24 cellular contexts compared by ENCODE assay signal in the genomic region with DNA sequence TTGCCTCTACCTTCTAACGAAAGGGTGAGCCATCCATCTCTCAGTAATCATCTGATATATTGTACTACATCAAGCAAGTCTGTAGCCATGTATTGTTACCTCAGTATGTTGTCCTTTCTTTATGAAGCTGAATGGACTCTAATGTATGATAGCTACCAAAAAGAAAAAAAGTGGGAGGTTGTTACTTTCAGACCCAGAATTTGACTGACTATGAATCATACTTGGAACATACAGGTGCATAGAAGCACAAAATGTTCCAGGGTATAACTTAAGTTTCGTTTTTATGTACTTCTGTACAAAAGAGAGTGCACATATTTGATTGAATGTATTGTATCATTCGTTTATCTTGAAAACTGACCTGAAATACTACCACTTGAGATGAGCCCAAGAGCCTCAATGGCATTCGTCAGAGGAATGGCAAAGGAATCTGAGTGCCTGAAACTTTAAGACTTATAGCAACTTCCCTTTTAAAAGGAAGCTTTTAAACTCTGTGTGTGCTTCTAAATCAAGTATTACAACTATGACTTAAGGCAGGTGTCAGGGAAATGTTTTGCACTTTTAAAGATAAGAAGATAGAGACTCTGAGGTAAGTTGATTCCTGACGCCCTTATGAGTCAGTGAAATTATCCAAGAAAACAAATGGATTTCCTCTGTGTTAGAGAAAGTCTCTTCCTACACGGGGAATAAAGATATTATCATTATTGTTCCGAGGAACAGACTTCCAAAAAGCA.
"Had no signal": no experiment of that assay in that cellular context is flagged by ENCODE, and none has a peak within 500 bp of the region (broad histone marks: within the 10 kb centered on the region; RNA-seq: fewer than 3 reads in every experiment).

No MANE protein-coding gene starts in this region.

- H3K4me1 ChIP-seq: adrenal gland, SJCRH30 had no signal

- H3K36me3 ChIP-seq: adrenal gland, brain microvascular endothelial cell, cardiac muscle cell, SJCRH30 had no signal

- H3K4me2 ChIP-seq: KMS-11 had no signal

- DNase-seq: activated CD4-positive, alpha-beta T cell treated with anti-CD3 and anti-CD28 coated beads, Interleukin-2, amount 10 ng/mL, durations not matched to agents 24 days and 14 days; activated CD4-positive, alpha-beta T cell treated with anti-CD3 and anti-CD28 coated beads, Interleukin-2, amount 50 U/mL, for 4 hours; activated CD8-positive, alpha-beta T cell treated with anti-CD3 and anti-CD28 coated beads for 36 hours; activated effector memory CD4-positive, alpha-beta T cell treated with anti-CD3 and anti-CD28 coated beads, Interleukin-2, amount 50 U/mL, for 16 hours; activated naive CD4-positive, alpha-beta T cell; activated naive CD8-positive, alpha-beta T cell treated with anti-CD3 and anti-CD28 coated beads, Interleukin-2, amount 10 ng/mL, durations not matched to agents 7 days and 5 days; activated T-cell treated with anti-CD3 and anti-CD28 coated beads, Interleukin-2, amount 50 U/mL, for 1 hour; activated T-cell treated with anti-CD3 and anti-CD28 coated beads, Interleukin-2, amount 50 U/mL, for 72 hours; adrenal gland; anterior cingulate cortex; brain microvascular endothelial cell; NCI-H1105; NCI-H1417 treated with DMSO at 0.1 percent for 48 hours; NCI-H187 treated with DMSO at 0.1 percent for 48 hours; NCI-H2081; NCI-H345; NCI-H524 treated with DMSO at 0.1 percent for 48 hours; NK-92 treated with Interleukin-12 subunit alpha and Interleukin-12 subunit beta, amount 100 ng/mL, for 24 hours; OCI-M1; SHP77; SJCRH30 had no signal

- H3K4me3 ChIP-seq: adrenal gland, cardiac muscle cell, SJCRH30, SK-N-MC had no signal

- H3K27me3 ChIP-seq: adrenal gland, brain microvascular endothelial cell, cardiac muscle cell, SJCRH30 had no signal

- H3K9ac ChIP-seq: KMS-11 had no signal

- H3K9me3 ChIP-seq: adrenal gland, SJCRH30 had no signal

- H3K27ac ChIP-seq: adrenal gland, brain microvascular endothelial cell, cardiac muscle cell, KMS-11, SJCRH30, SK-N-MC had no signal
